In genomic region chr7:29635067-29636008, GRCh38 we compare ENCODE assay signal across 8 cellular contexts.
A peak's percentile ranks its signal among the peaks of the same experiment; 100 is the strongest.
DNase-seq lines count a peak whose midpoint lies in the region; FAIRE-seq and TF ChIP-seq lines count a peak whose summit lies in the region.
"Not testable (repeated sequence)": the region's sequence is repeated elsewhere in the genome, so short reads cannot be mapped to it uniquely, and the experiment has no call there.

No MANE protein-coding gene starts in this region.

- WGBS in endodermal cell (ENCODE audit: insufficient coverage in 1 of 2, insufficient read length in 1 of 2), 2 experiments, result 50 to 53% methylated on average over 2 to 5 of the region's 5 CpGs

- H3K36me3 ChIP-seq in Loucy (ENCODE audit: insufficient read depth, low read length); endodermal cell (ENCODE audit: control insufficient read depth, insufficient read depth, low read length): not testable (repeated sequence)

- H3K9me3 Mint-ChIP-seq in endodermal cell, result not testable (repeated sequence)

- H3K27me3 ChIP-seq in Loucy (ENCODE audit: insufficient read depth, low read length, poor library complexity, severe bottlenecking); endodermal cell (ENCODE audit: control insufficient read depth, insufficient read depth, low read length, poor library complexity, severe bottlenecking): not testable (repeated sequence)

- H3K4me2 ChIP-seq in Loucy (ENCODE audit: low read depth, low read length, poor library complexity, severe bottlenecking), result not testable (repeated sequence)

- DNase-seq in ACHN (peak; percentile 67), GDM1 (lab: John Stamatoyannopoulos, UW) (peak; percentile 5), NCI-H526 (lab: John Stamatoyannopoulos, UW) (peak; percentile 22 to 71), iris pigment epithelial cell (ENCODE audit: low read depth) (peak; percentile 60), pons (ENCODE audit: low spot score) (peak; percentile 79)
- not testable (repeated sequence) for DNase-seq in endodermal cell

- not testable (repeated sequence) for H3K4me3 Mint-ChIP-seq in endodermal cell

- FAIRE-seq in TTC549 (lab: Jason Lieb, UNC), result peak; percentile 90

- H3K36me3 Mint-ChIP-seq in endodermal cell (ENCODE audit: low read depth), result not testable (repeated sequence)

- not testable (repeated sequence) for H3K27ac ChIP-seq in endodermal cell (ENCODE audit: low read depth, low read length)

- H3F3A ChIP-seq in Loucy (ENCODE audit: low read depth), result not testable (repeated sequence)

- not testable (repeated sequence) for H4K20me1 ChIP-seq in Loucy (ENCODE audit: insufficient read depth, low read length, poor library complexity, severe bottlenecking)

- not testable (repeated sequence) for H3K27ac Mint-ChIP-seq in endodermal cell

- H3K4me1 Mint-ChIP-seq in endodermal cell, result not testable (repeated sequence)

- in situ Hi-C loops in ACHN (cut with HindIII; ENCODE audit: low pct_ligation_motif_present, low pct_unique_long_range_greater_than_20kb, low sequenced_read_pairs), result not testable (repeated sequence)

- H3K4me1 ChIP-seq in Loucy (ENCODE audit: insufficient read depth, low read length, poor library complexity, severe bottlenecking); endodermal cell (ENCODE audit: control insufficient read depth, insufficient read depth, low read length): not testable (repeated sequence)

- not testable (repeated sequence) for H3K27me3 Mint-ChIP-seq in endodermal cell (ENCODE audit: insufficient read depth)

- not testable (repeated sequence) for H3K9ac ChIP-seq in Loucy (ENCODE audit: low read depth, low read length, poor library complexity, severe bottlenecking); endodermal cell (ENCODE audit: extremely low read depth, low read length, poor library complexity, severe bottlenecking)

- H3K9me3 ChIP-seq in Loucy (ENCODE audit: insufficient read depth, low read depth, low read length); endodermal cell (ENCODE audit: control insufficient read depth, low read length): not testable (repeated sequence)

- not testable (repeated sequence) for H3K4me3 ChIP-seq in Loucy (ENCODE audit: low read length, poor library complexity, severe bottlenecking); endodermal cell (ENCODE audit: low read length)

- H3K79me2 ChIP-seq in Loucy (ENCODE audit: insufficient read depth, low read length), result not testable (repeated sequence)

- peak; percentile 70 for TF ChIP-seq CTCF in Loucy (conservative IDR thresholded peaks at IDR 0.05; ENCODE audit: low read length)
- peak; percentile 79 for TF ChIP-seq CTCF in endodermal cell (conservative IDR thresholded peaks at IDR 0.05)

- not testable (repeated sequence) for H3K9me2 ChIP-seq in Loucy (replicated peaks; ENCODE audit: low read depth, low read length)

- H2AFZ ChIP-seq in Loucy (ENCODE audit: low read length), result not testable (repeated sequence)
